In the genomic region with DNA sequence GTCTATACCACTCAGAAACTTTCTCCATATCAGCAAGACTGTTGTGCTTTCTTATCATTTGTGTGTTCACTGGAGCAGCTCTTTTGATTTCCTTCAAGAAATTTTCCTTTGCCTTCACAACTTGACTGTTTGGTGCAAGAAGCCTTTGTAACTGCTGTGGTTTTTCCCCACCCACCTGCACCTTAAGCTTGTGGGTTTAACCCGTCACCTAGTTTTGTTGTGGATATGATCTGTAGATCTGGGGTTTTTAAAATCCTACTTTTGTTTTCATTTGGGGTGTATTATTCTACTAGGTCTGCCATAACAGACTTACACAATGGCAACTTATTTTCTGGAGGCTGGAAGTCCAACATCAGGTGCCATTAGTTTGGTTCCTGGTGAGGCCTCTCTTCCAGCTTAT, we compare ENCODE assay signal across 12 cellular contexts.
A peak's percentile ranks its signal among the peaks of the same experiment; 100 is the strongest.
DNase-seq lines count a peak whose midpoint lies in the region.
"Had no signal": no experiment of that assay in that cellular context is flagged by ENCODE, and none has a peak within 500 bp of the region (broad histone marks: within the 10 kb centered on the region; RNA-seq: fewer than 3 reads in every experiment).

No MANE protein-coding gene starts in this region.

- DNase-seq in activated effector memory CD4-positive, alpha-beta T cell treated with anti-CD3 and anti-CD28 coated beads, Interleukin-2, amount 50 U/mL, for 16 hours, result peak; percentile 81
- DNase-seq in activated effector memory CD4-positive, alpha-beta T cell treated with Interleukin-2 at 50 U/mL for 16 hours, result no peak
- peak; percentile 24 for DNase-seq in activated T-helper 9 cell treated with anti-CD3 and anti-CD28 coated beads, Interleukin-2, amount 50 U/mL, for 16 hours (ENCODE audit: low read depth)
- DNase-seq in stimulated activated CD4-positive, alpha-beta T cell treated with anti-CD3 and anti-CD28 coated beads, Interleukin-2, amount 100 ng/mL, for 48 hours, result peak; percentile 46 to 58
- DNase-seq in hypothalamus (lab: John Stamatoyannopoulos, UW), result no peak
- no peak for DNase-seq in NCI-H446 treated with DMSO at 0.1 percent for 48 hours (lab: John Stamatoyannopoulos, UW)
- no peak for DNase-seq in OCI-M2 (lab: John Stamatoyannopoulos, UW; ENCODE audit: unreplicated experiment)
- no peak for DNase-seq in LoVo (ENCODE audit: low spot score)
- DNase-seq: ACHN, DMS153, nucleus accumbens, uterus had no signal

Comparison
In these comparisons a context has a peak if more than half of its experiments do, and no peak if none do; other contexts are left out.
1. DNase-seq: peak in activated effector memory CD4-positive, alpha-beta T cell treated with anti-CD3 and anti-CD28 coated beads, Interleukin-2, amount 50 U/mL, for 16 hours (single experiment), activated T-helper 9 cell treated with anti-CD3 and anti-CD28 coated beads, Interleukin-2, amount 50 U/mL, for 16 hours (single experiment) and stimulated activated CD4-positive, alpha-beta T cell treated with anti-CD3 and anti-CD28 coated beads, Interleukin-2, amount 100 ng/mL, for 48 hours (2 of 2); none in activated effector memory CD4-positive, alpha-beta T cell treated with Interleukin-2 at 50 U/mL for 16 hours (single experiment), hypothalamus (0 of 51), NCI-H446 treated with DMSO at 0.1 percent for 48 hours (single experiment), OCI-M2 (single experiment) and LoVo (single experiment).